ENCODE assay signal across 27 cellular contexts in genomic region chr12:71442567-71442931, GRCh38. TPM values are rescaled to one million over a fixed set of nuclear protein-coding genes. Genes with fewer than 3 reads are reported as not detected.
A peak's percentile ranks its signal among the peaks of the same experiment; 100 is the strongest.
DNase-seq lines count a peak whose midpoint lies in the region; ATAC-seq, FAIRE-seq and TF ChIP-seq lines count a peak whose summit lies in the region.
"Had no signal": no experiment of that assay in that cellular context is flagged by ENCODE, and none has a peak within 500 bp of the region (broad histone marks: within the 10 kb centered on the region; RNA-seq: fewer than 3 reads in every experiment).

No MANE protein-coding gene starts in this region.

- TF ChIP-seq CTCF in HepG2 (CRISPR knock-in tag; IDR thresholded peaks at IDR 0.05), result peak; percentile 51
- TF ChIP-seq CTCF in right lobe of liver (IDR thresholded peaks at IDR 0.05), result no peak
- TF ChIP-seq CTCF in brain (conservative IDR thresholded peaks at IDR 0.05), result no peak
- TF ChIP-seq CTCF in neural crest cell (conservative IDR thresholded peaks at IDR 0.05), result no peak

- ATAC-seq in HepG2 (no peak), right lobe of liver (no peak)
- ATAC-seq: K562 had no signal

- TF ChIP-seq POLR2A in HepG2 (IDR thresholded peaks at IDR 0.05; ENCODE audit: insufficient read depth in 1 of 2, low read depth in 2 of 2, low read length in 2 of 2) (no peak), right lobe of liver (IDR thresholded peaks at IDR 0.05) (no peak)

- no peak for DNase-seq in HepG2 (ENCODE audit: low spot score)
- DNase-seq in right lobe of liver, result no peak
- DNase-seq in neural crest cell (ENCODE audit: low read depth, low spot score), result no peak
- DNase-seq in superior temporal gyrus (ENCODE audit: extremely low spot score), result peak; percentile 55
- DNase-seq in NOMO-1 (lab: John Stamatoyannopoulos, UW; ENCODE audit: unreplicated experiment in 2 of 2), result no peak
- DNase-seq in activated CD4-positive, alpha-beta memory T cell treated with anti-CD3 and anti-CD28 coated beads for 36 hours, result no peak
- no peak for DNase-seq in CD4-positive, alpha-beta memory T cell
- DNase-seq: Calu3, GM23248, H7, Kasumi-1, MG63, NCI-H1105 treated with DMSO at 0.1 percent for 48 hours, NCI-H1694 treated with DMSO at 0.1 percent for 48 hours, NCI-H2171, NCI-H226, NCI-H510A, NCI-H774, SHP77 treated with DMSO at 0.1 percent for 48 hours, SW 1271 had no signal

- H3K9ac ChIP-seq in HepG2 (ENCODE audit: insufficient read depth, low read depth, low read length), result peak overlapping the region; percentile 89
- H3K9ac ChIP-seq: GM23248 had no signal

- H3K27me3 ChIP-seq in HepG2 (ENCODE audit: control insufficient read depth in 1 of 2, insufficient read depth in 2 of 2, low read length in 2 of 2) (no peaks in the 10 kb centered on the region; a peak in 2 of 5 replicates), right lobe of liver (no peaks in the 10 kb centered on the region)
- peaks cover 25% of the 10 kb centered on the region for H3K27me3 ChIP-seq in CD4-positive, alpha-beta memory T cell (ENCODE audit: insufficient read depth, low read length)

- intact Hi-C loops in HepG2 (cut with micrococcal nuclease; ENCODE audit: unreplicated experiment), result loop anchor here (1.0 to 10.0 kb wide), 4 partner anchors 27 to 305 kb away; no protein-coding TSS in a partner anchor
- intact Hi-C loops in right lobe of liver (cut with DNase I), result no loop called here
- intact Hi-C loops in activated CD4-positive, alpha-beta memory T cell treated with anti-CD3 and anti-CD28 coated beads for 36 hours (cut with micrococcal nuclease), result no loop called here
- intact Hi-C loops in CD4-positive, alpha-beta memory T cell (cut with micrococcal nuclease), result no loop called here

- no peak for TF ChIP-seq RAD21 in HepG2 (CRISPR knock-in tag; IDR thresholded peaks at IDR 0.05)

- H2AFZ ChIP-seq in HepG2 (ENCODE audit: low read length), result no peak overlapping the region
- H2AFZ ChIP-seq: GM23248 had no signal

- TF ChIP-seq EP300 in HepG2 (IDR thresholded peaks at IDR 0.05; ENCODE audit: low read depth in 2 of 2, low read length in 2 of 2) (no peak), HepG2 (CRISPR knock-in tag; IDR thresholded peaks at IDR 0.05; ENCODE audit: borderline replicate concordance) (no peak)

- no peak overlapping the region for H3K27ac ChIP-seq in HepG2 (ENCODE audit: extremely low read length, insufficient read depth, low read length)
- H3K27ac ChIP-seq in right lobe of liver, result no peak overlapping the region
- H3K27ac ChIP-seq in CD4-positive, alpha-beta memory T cell (ENCODE audit: low read depth, low read length), result no peak overlapping the region
- H3K27ac ChIP-seq: GM23248, RWPE1 had no signal

- H3K9me3 ChIP-seq in HepG2 (ENCODE audit: low read length) (peaks cover under 1% of the 10 kb centered on the region; the same call in 1 of the 2 replicates), right lobe of liver (no peaks in the 10 kb centered on the region)
- no peaks in the 10 kb centered on the region for H3K9me3 ChIP-seq in CD4-positive, alpha-beta memory T cell (ENCODE audit: control insufficient read depth in 1 of 2, low read length in 2 of 2)
- H3K9me3 ChIP-seq: MG63 had no signal

- H3K9me3 Mint-ChIP-seq in brain, result peaks cover 0 to 5% (median 2%) of the 10 kb centered on the region in 5 experiments
- no peaks in the 10 kb centered on the region for H3K9me3 Mint-ChIP-seq in neural crest cell
- H3K9me3 Mint-ChIP-seq in activated CD4-positive, alpha-beta memory T cell treated with anti-CD3 and anti-CD28 coated beads for 36 hours, result no peaks in the 10 kb centered on the region
- H3K9me3 Mint-ChIP-seq in CD4-positive, alpha-beta memory T cell, result peaks cover 0 to 3% (median 0%) of the 10 kb centered on the region in 8 donors

- H3K36me3 ChIP-seq in HepG2 (replicated peaks in 1 of 2; ENCODE audit: control insufficient read depth in 1 of 2, insufficient read depth in 2 of 2, low read length in 2 of 2), result peaks cover 5 to 13% of the 10 kb centered on the region in 2 experiments; a peak in 4 of 5 replicates
- no peaks in the 10 kb centered on the region for H3K36me3 ChIP-seq in right lobe of liver
- no peaks in the 10 kb centered on the region for H3K36me3 ChIP-seq in CD4-positive, alpha-beta memory T cell (ENCODE audit: insufficient read depth, low read length)
- H3K36me3 ChIP-seq: MG63 had no signal

- 15% methylated on average over 1 of the region's 1 CpG for WGBS in HepG2 (ENCODE audit: low lambda C conversion rate)
- 78% methylated on average over 1 of the region's 1 CpG for WGBS in right lobe of liver (ENCODE audit: insufficient coverage, low coverage, low lambda C conversion rate, missing lambda C conversion rate)

- H3K79me2 ChIP-seq in HepG2 (ENCODE audit: insufficient read depth, low read length), result peaks cover 81% of the 10 kb centered on the region

- no TSS peak for BruUV-seq in HepG2 (replicated peaks; lab: Mats Ljungman, UMichigan)

- no peak for FAIRE-seq in HepG2 (lab: Jason Lieb, UNC)
- FAIRE-seq: GM18507, K562 had no signal

- H3K27me3 Mint-ChIP-seq in brain (peaks cover 93% of the 10 kb centered on the region), neural crest cell (ENCODE audit: low read depth) (peaks cover 76% of the 10 kb centered on the region)
- peaks cover 55% of the 10 kb centered on the region for H3K27me3 Mint-ChIP-seq in activated CD4-positive, alpha-beta memory T cell treated with anti-CD3 and anti-CD28 coated beads for 36 hours
- peaks cover 36% of the 10 kb centered on the region in 2 donors for H3K27me3 Mint-ChIP-seq in CD4-positive, alpha-beta memory T cell

- H3K4me3 ChIP-seq in HepG2 (replicated peaks in 1 of 3; ENCODE audit: insufficient read depth in 1 of 3, low read depth in 2 of 3, low read length in 3 of 3), result peak overlapping the region; percentile 90 to 97 (median 91); a peak in 5 of 6 replicates
- H3K4me3 ChIP-seq in right lobe of liver, result no peak overlapping the region
- H3K4me3 ChIP-seq in CD4-positive, alpha-beta memory T cell (ENCODE audit: low read length in 2 of 2), result no peak overlapping the region
- H3K4me3 ChIP-seq: GM23248, K562, MG63 had no signal

- CTCF ChIA-PET in HepG2 (lab: Yijun Ruan, JAX; ENCODE audit: low intra/inter-chr PET ratio, low total read pairs), result interaction anchor here (2.2 kb wide), 1 partner anchor 27 kb away, joined by 17 read pairs; no protein-coding TSS in a partner anchor
- CTCF ChIA-PET in activated CD4-positive, alpha-beta memory T cell treated with anti-CD3 and anti-CD28 coated beads for 36 hours (lab: Charles Lee), result interaction anchor here (1.1 kb wide), 1 partner anchor 26 kb away, joined by 4 read pairs; no protein-coding TSS in a partner anchor
- CTCF ChIA-PET in CD4-positive, alpha-beta memory T cell (lab: Charles Lee; ENCODE audit: partially characterized antibody), result no interaction called here

- peaks cover 23% of the 10 kb centered on the region for H4K20me1 ChIP-seq in HepG2 (ENCODE audit: insufficient read depth, low read length)

- H3K4me1 ChIP-seq in HepG2 (ENCODE audit: insufficient read depth, low read length) (peaks cover 66% of the 10 kb centered on the region), right lobe of liver (peaks cover 0 to 19% (median 2%) of the 10 kb centered on the region in 4 donors)
- H3K4me1 ChIP-seq in CD4-positive, alpha-beta memory T cell (ENCODE audit: insufficient read depth, low read length), result peaks cover 19% of the 10 kb centered on the region

- in situ Hi-C loops in HepG2 (cut with HindIII; ENCODE audit: extremely low pct_ligation_motif_present, low pct_unique_long_range_greater_than_20kb), result no loop called here

- POLR2A ChIA-PET in HepG2 (lab: Yijun Ruan, JAX), result interaction anchor here (0.7 to 1.2 kb wide), 5 partner anchors 12 to 114 kb away, joined by 3 to 6 read pairs (median 3); no protein-coding TSS in a partner anchor
- POLR2A ChIA-PET in activated CD4-positive, alpha-beta memory T cell treated with anti-CD3 and anti-CD28 coated beads for 36 hours (lab: Charles Lee), result no interaction called here
- POLR2A ChIA-PET in CD4-positive, alpha-beta memory T cell (lab: Charles Lee; ENCODE audit: partially characterized antibody), result no interaction called here

- H3K4me3 Mint-ChIP-seq in brain (peak overlapping the region in 3 of 5 experiments; percentile 64 to 88 (median 87)), neural crest cell (peak overlapping the region; percentile 87)
- no peak overlapping the region for H3K4me3 Mint-ChIP-seq in activated CD4-positive, alpha-beta memory T cell treated with anti-CD3 and anti-CD28 coated beads for 36 hours
- no peak overlapping the region for H3K4me3 Mint-ChIP-seq in CD4-positive, alpha-beta memory T cell

- peak overlapping the region in 1 of 5 experiments; percentile 32 for H3K27ac Mint-ChIP-seq in brain
- H3K27ac Mint-ChIP-seq in neural crest cell (ENCODE audit: unreplicated experiment), result no peak overlapping the region
- no peak overlapping the region for H3K27ac Mint-ChIP-seq in activated CD4-positive, alpha-beta memory T cell treated with anti-CD3 and anti-CD28 coated beads for 36 hours
- H3K27ac Mint-ChIP-seq in CD4-positive, alpha-beta memory T cell, result no peak overlapping the region
- H3K27ac Mint-ChIP-seq: B cell, CD14-positive monocyte had no signal

- peaks cover 27% of the 10 kb centered on the region for H3K4me1 Mint-ChIP-seq in brain
- peaks cover 24% of the 10 kb centered on the region for H3K4me1 Mint-ChIP-seq in neural crest cell
- H3K4me1 Mint-ChIP-seq in activated CD4-positive, alpha-beta memory T cell treated with anti-CD3 and anti-CD28 coated beads for 36 hours (ENCODE audit: low read depth), result peaks cover 17% of the 10 kb centered on the region
- H3K4me1 Mint-ChIP-seq in CD4-positive, alpha-beta memory T cell, result peaks cover 7 to 24% (median 17%) of the 10 kb centered on the region in 4 donors

- peak overlapping the region; percentile 91 for H3K4me2 ChIP-seq in HepG2 (ENCODE audit: low read depth, low read length)

- H3K36me3 Mint-ChIP-seq in brain (no peaks in the 10 kb centered on the region), neural crest cell (ENCODE audit: low read depth) (peaks cover 2% of the 10 kb centered on the region)
- no peaks in the 10 kb centered on the region for H3K36me3 Mint-ChIP-seq in activated CD4-positive, alpha-beta memory T cell treated with anti-CD3 and anti-CD28 coated beads for 36 hours
- H3K36me3 Mint-ChIP-seq in CD4-positive, alpha-beta memory T cell, result no peaks in the 10 kb centered on the region
- H3K36me3 Mint-ChIP-seq: CD14-positive monocyte had no signal

RNA-seq across cellular contexts. Expression of gene LGR5, which starts 3.0 kb away (rescaled TPM):
- total RNA-seq in HepG2 (2016; rRNA removed; fragmentation: Illumina TruSeq; extraction: Trizol), result 20.6 and 37.0 TPM in 2 replicates
- total RNA-seq in HepG2 (2016; cell fraction: cytosol; rRNA removed; fragmentation: Illumina TruSeq; extraction: Trizol; ENCODE audit: low read depth), result 2.2 and 2.3 TPM in 2 replicates
- total RNA-seq in HepG2 (2016; cell fraction: insoluble cytoplasmic fraction; rRNA removed; fragmentation: Illumina TruSeq; extraction: Trizol), result 17.4 and 40.7 TPM in 2 replicates
- total RNA-seq in HepG2 (2016; cell fraction: membrane; rRNA removed; fragmentation: Illumina TruSeq; extraction: Trizol), result 8.7 and 9.5 TPM in 2 replicates
- total RNA-seq in HepG2 (2016; cell fraction: nucleus; rRNA removed; fragmentation: Illumina TruSeq; extraction: Trizol), result 67.0 and 93.5 TPM in 2 replicates
- 69.5 and 121 TPM in 2 replicates for polyA plus RNA-seq in HepG2 (2011; rRNA removed)
- 39.4 and 44.0 TPM in 2 replicates for polyA plus RNA-seq in HepG2 (2011; cell fraction: cytosol; rRNA removed)
- polyA plus RNA-seq in HepG2 (2011; cell fraction: nucleus; rRNA removed), result 186 and 299 TPM in 2 replicates
- 37.0 and 44.1 TPM in 2 replicates for polyA plus RNA-seq in HepG2 (2012)
- 1.5 and 1.6 TPM in 2 replicates for polyA plus RNA-seq in HepG2 (2016; cell fraction: cytosol; fragmentation: Illumina TruSeq; extraction: Trizol; ENCODE audit: low read depth)
- 20.0 and 21.6 TPM in 2 replicates for polyA plus RNA-seq in HepG2 (2016; cell fraction: insoluble cytoplasmic fraction; fragmentation: Illumina TruSeq; extraction: Trizol; ENCODE audit: low read depth)
- polyA plus RNA-seq in HepG2 (2016; cell fraction: membrane; fragmentation: Illumina TruSeq; extraction: Trizol; ENCODE audit: low read depth), result 4.0 TPM in 2 replicates
- 183 and 193 TPM in 2 replicates for polyA plus RNA-seq in HepG2 (2016; cell fraction: nucleus; fragmentation: Illumina TruSeq; extraction: Trizol; ENCODE audit: insufficient read depth, low read depth)
- 0.07 and 94.1 TPM in 2 replicates for polyA minus RNA-seq in HepG2 (2011; rRNA and poly(A)+ RNA removed; ENCODE audit: low replicate concordance)
- 30.0 and 45.1 TPM in 2 replicates for polyA minus RNA-seq in HepG2 (2011; cell fraction: cytosol; rRNA and poly(A)+ RNA removed)
- 81.4 and 117 TPM in 2 replicates for polyA minus RNA-seq in HepG2 (2011; cell fraction: nucleus; rRNA and poly(A)+ RNA removed)
- total RNA-seq in right lobe of liver, result under 1 TPM; 0.11 to 0.31 (median 0.17) TPM
- 8.1 TPM for polyA plus RNA-seq in brain (ENCODE audit: insufficient read depth, low read depth, low replicate concordance)
- 8.0 and 10.3 TPM in 2 replicates for total RNA-seq in neural crest cell
- total RNA-seq in activated CD4-positive, alpha-beta memory T cell treated with anti-CD3 and anti-CD28 coated beads for 36 hours, result not detected
- not detected for total RNA-seq in CD4-positive, alpha-beta memory T cell
- polyA plus RNA-seq in CD4-positive, alpha-beta memory T cell, result not detected
- total RNA-seq: B cell, GM23248, HT1080, K562 had no signal
- polyA plus RNA-seq: CD14-positive monocyte, GM23248, K562 had no signal

Comparison
In these comparisons a context has a peak if more than half of its experiments do, and no peak if none do; other contexts are left out.
1. H3K4me3 ChIP-seq: peak in HepG2 (3 of 3); none in right lobe of liver (0 of 3) and CD4-positive, alpha-beta memory T cell (0 of 2).
2. H3K4me3 Mint-ChIP-seq: peak in brain (3 of 5) and neural crest cell (single experiment); none in activated CD4-positive, alpha-beta memory T cell treated with anti-CD3 and anti-CD28 coated beads for 36 hours (single experiment) and CD4-positive, alpha-beta memory T cell (0 of 8).